Comparison of ENCODE assay signal across 8 cellular contexts in the genomic region with DNA sequence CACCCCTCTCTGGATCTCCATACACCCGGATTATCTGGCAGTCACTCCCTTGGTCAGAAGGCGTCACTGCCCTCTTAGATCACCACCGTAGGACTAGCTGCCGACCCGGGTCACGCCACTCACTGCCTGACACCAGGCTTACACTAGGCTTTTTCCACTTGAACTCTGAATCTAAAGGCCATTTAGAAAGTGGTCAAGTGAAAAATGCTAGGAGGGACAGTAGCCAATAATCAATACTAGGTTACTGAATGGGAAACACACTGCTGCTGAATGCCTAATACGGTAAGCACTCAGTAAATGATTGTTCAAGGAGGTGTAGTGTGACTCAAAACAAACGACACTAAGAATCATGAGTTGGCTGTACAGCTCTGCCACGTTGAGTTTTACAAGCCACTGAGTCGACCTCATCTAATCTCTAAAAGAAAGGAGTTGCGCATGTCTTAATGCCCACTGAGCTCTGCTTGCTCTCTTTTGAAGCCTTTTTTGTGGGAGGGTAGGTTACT. TPM values are rescaled to one million over a fixed set of nuclear protein-coding genes. Genes with fewer than 3 reads are reported as not detected.
A peak's percentile ranks its signal among the peaks of the same experiment; 100 is the strongest.
DNase-seq lines count a peak whose midpoint lies in the region; ATAC-seq and TF ChIP-seq lines count a peak whose summit lies in the region.

No MANE protein-coding gene starts in this region.

- H3K4me1 Mint-ChIP-seq in endothelial cell (ENCODE audit: unreplicated experiment) = peaks cover 24% of the 10 kb centered on the region

- H3K27ac ChIP-seq in muscle layer of duodenum (ENCODE audit: low read length) = peak overlapping the region; percentile 93

- H3K27me3 Mint-ChIP-seq in endothelial cell (ENCODE audit: unreplicated experiment) = no peaks in the 10 kb centered on the region

- no peak for TF ChIP-seq CTCF in endothelial cell (IDR thresholded peaks at IDR 0.05; ENCODE audit: unreplicated experiment)

- H3K36me3 Mint-ChIP-seq in endothelial cell (ENCODE audit: low read depth, unreplicated experiment) = no peaks in the 10 kb centered on the region

- peaks cover 6 to 20% of the 10 kb centered on the region in 2 donors for H3K4me1 ChIP-seq in muscle layer of duodenum (ENCODE audit: control insufficient read depth in 1 of 2, insufficient read depth in 2 of 2, low read length in 2 of 2)

- in situ Hi-C loops in SK-MEL-5 (cut with HindIII; ENCODE audit: low pct_unique_long_range_greater_than_20kb, low sequenced_read_pairs) = no loop called here

- DNase-seq in DMS153 (lab: John Stamatoyannopoulos, UW) = peak; percentile 24
- peak; percentile 51 for DNase-seq in SK-MEL-5 (ENCODE audit: low read depth, low spot score)
- DNase-seq in endothelial cell (ENCODE audit: low spot score) = no peak
- no peak for DNase-seq in NCI-H2171 (lab: John Stamatoyannopoulos, UW)
- DNase-seq in NCI-H774 (lab: John Stamatoyannopoulos, UW) = no peak

- no peak overlapping the region for H3K27ac Mint-ChIP-seq in endothelial cell (ENCODE audit: unreplicated experiment)

- ATAC-seq in GM19035 (IDR thresholded peaks at IDR 0.05; ENCODE audit: unreplicated experiment) (peak; percentile 35), HG03175 (IDR thresholded peaks at IDR 0.05; ENCODE audit: unreplicated experiment) (peak; percentile 48)

- H3K9me3 ChIP-seq in muscle layer of duodenum (ENCODE audit: control insufficient read depth in 1 of 2, low read length in 2 of 2) = no peaks in the 10 kb centered on the region

- H3K4me3 ChIP-seq in muscle layer of duodenum (ENCODE audit: low read depth in 1 of 2, low read length in 2 of 2) = peak overlapping the region; percentile 86 to 92

- no peaks in the 10 kb centered on the region for H3K27me3 ChIP-seq in muscle layer of duodenum (ENCODE audit: low read depth, low read length)

- H3K9me3 Mint-ChIP-seq in endothelial cell (ENCODE audit: unreplicated experiment) = no peaks in the 10 kb centered on the region

- H3K36me3 ChIP-seq in muscle layer of duodenum (ENCODE audit: control insufficient read depth in 1 of 2, insufficient read depth in 2 of 2, low read length in 2 of 2) = peaks cover 0 to 5% of the 10 kb centered on the region in 2 donors

- H3K4me3 Mint-ChIP-seq in endothelial cell (ENCODE audit: unreplicated experiment) = peak overlapping the region; percentile 77

RNA-seq across cellular contexts. Expression of gene IBTK, which starts 0.7 kb away (rescaled TPM):
- total RNA-seq in SK-MEL-5 (2014; rRNA removed; shearing (Covaris generic)) = 35.8 and 38.9 TPM in 2 replicates
- polyA plus RNA-seq in SK-MEL-5 (2015; cell fraction: cytosol; rRNA removed) = 20.4 and 33.6 TPM in 2 replicates
- 58.0 and 67.1 TPM in 2 replicates for polyA plus RNA-seq in SK-MEL-5 (2015; cell fraction: nucleus; rRNA removed)
- total RNA-seq in endothelial cell (ENCODE audit: unreplicated experiment) = 24.8 TPM

Comparison
In these comparisons a context has a peak if more than half of its experiments do, and no peak if none do; other contexts are left out.
1. DNase-seq: peak in DMS153 (single experiment) and SK-MEL-5 (single experiment); none in endothelial cell (single experiment), NCI-H2171 (single experiment) and NCI-H774 (single experiment).